ENCODE assay signal across 24 cellular contexts in genomic region chr12:68831272-68831671, GRCh38. TPM values are rescaled to one million over a fixed set of nuclear protein-coding genes. Genes with fewer than 3 reads are reported as not detected.
DNase-seq lines count a peak whose midpoint lies in the region; ATAC-seq and TF ChIP-seq lines count a peak whose summit lies in the region.
"Had no signal": no experiment of that assay in that cellular context is flagged by ENCODE, and none has a peak within 500 bp of the region (broad histone marks: within the 10 kb centered on the region; RNA-seq: fewer than 3 reads in every experiment).

No MANE protein-coding gene starts in this region.

- H3K27ac Mint-ChIP-seq in endodermal cell (no peak overlapping the region), type B pancreatic cell (peak overlapping the region; percentile 89)
- H3K27ac Mint-ChIP-seq: activated B cell treated with CpG ODN at 0.5 μM for 24 hours; activated naive CD4-positive, alpha-beta T cell treated with anti-CD3 and anti-CD28 coated beads, Interleukin-2, amount 50 U/mL, for 24 hours; stimulated activated naive B cell treated with anti-CD40 and anti-IgM and Interleukin-4, amounts not matched to agents 10 μg/mL and 1 μg/mL and 100 μg/mL, for 72 hours; T-helper 17 cell had no signal

- H3K4me1 Mint-ChIP-seq in endodermal cell = peaks cover 9% of the 10 kb centered on the region
- peaks cover 11% of the 10 kb centered on the region for H3K4me1 Mint-ChIP-seq in type B pancreatic cell (ENCODE audit: unreplicated experiment)

- DNase-seq in NCI-H82 (lab: John Stamatoyannopoulos, UW) = peak; percentile 22
- no peak for DNase-seq in NCI-H82 treated with DMSO at 0.1 percent for 48 hours (lab: John Stamatoyannopoulos, UW; ENCODE audit: unreplicated experiment)
- peak; percentile 4 for DNase-seq in MV-4-11 (lab: John Stamatoyannopoulos, UW)
- peak; percentile 73 for DNase-seq in endodermal cell
- no peak for DNase-seq in type B pancreatic cell (ENCODE audit: extremely low spot score, unreplicated experiment)
- no peak for DNase-seq in NCI-H1105 (lab: John Stamatoyannopoulos, UW)
- DNase-seq in DMS53 treated with DMSO at 0.1 percent for 48 hours (lab: John Stamatoyannopoulos, UW; ENCODE audit: unreplicated experiment) = no peak
- DNase-seq: 8988T; activated B cell treated with CpG ODN at 0.5 μM for 24 hours; activated T-cell treated with anti-CD3 and anti-CD28 coated beads, Interleukin-2, amount 50 U/mL, for 4 hours; DMS53; heart left ventricle; NCI-H1092 treated with DMSO at 0.1 percent for 48 hours; NCI-H524 treated with DMSO at 0.1 percent for 48 hours; retina; SHP77; stimulated activated naive B cell treated with anti-CD40 and anti-IgM and Interleukin-4, amounts not matched to agents 10 μg/mL and 1 μg/mL and 100 μg/mL, for 72 hours; T-helper 17 cell; tibial artery had no signal

- H3K27me3 Mint-ChIP-seq in endodermal cell (ENCODE audit: insufficient read depth) (no peaks in the 10 kb centered on the region), type B pancreatic cell (no peaks in the 10 kb centered on the region)
- H3K27me3 Mint-ChIP-seq: activated B cell treated with CpG ODN at 0.5 μM for 24 hours; activated naive CD4-positive, alpha-beta T cell treated with anti-CD3 and anti-CD28 coated beads, Interleukin-2, amount 50 U/mL, for 24 hours; stimulated activated naive B cell treated with anti-CD40 and anti-IgM and Interleukin-4, amounts not matched to agents 10 μg/mL and 1 μg/mL and 100 μg/mL, for 72 hours; T-helper 17 cell had no signal

- H3K9me3 Mint-ChIP-seq in endodermal cell (no peaks in the 10 kb centered on the region), type B pancreatic cell (peaks cover 4% of the 10 kb centered on the region)
- H3K9me3 Mint-ChIP-seq: activated B cell treated with CpG ODN at 0.5 μM for 24 hours; activated naive CD4-positive, alpha-beta T cell treated with anti-CD3 and anti-CD28 coated beads, Interleukin-2, amount 50 U/mL, for 24 hours; activated T-cell treated with anti-CD3 and anti-CD28 coated beads, Interleukin-2, amount 50 U/mL, for 4 hours; stimulated activated naive B cell treated with anti-CD40 and anti-IgM and Interleukin-4, amounts not matched to agents 10 μg/mL and 1 μg/mL and 100 μg/mL, for 72 hours had no signal

- H3K4me3 Mint-ChIP-seq in endodermal cell = no peak overlapping the region
- H3K4me3 Mint-ChIP-seq in type B pancreatic cell = no peak overlapping the region
- H3K4me3 Mint-ChIP-seq: activated B cell treated with CpG ODN at 0.5 μM for 24 hours; activated naive CD4-positive, alpha-beta T cell treated with anti-CD3 and anti-CD28 coated beads, Interleukin-2, amount 50 U/mL, for 24 hours; activated T-cell treated with anti-CD3 and anti-CD28 coated beads, Interleukin-2, amount 50 U/mL, for 4 hours; stimulated activated naive B cell treated with anti-CD40 and anti-IgM and Interleukin-4, amounts not matched to agents 10 μg/mL and 1 μg/mL and 100 μg/mL, for 72 hours; T-helper 17 cell had no signal

- no peaks in the 10 kb centered on the region for H3K9me3 ChIP-seq in endodermal cell (ENCODE audit: control insufficient read depth, low read length)
- H3K9me3 ChIP-seq: heart left ventricle, tibial artery had no signal

- ATAC-seq in GM18868 (IDR thresholded peaks at IDR 0.05; ENCODE audit: unreplicated experiment) = no peak
- ATAC-seq: activated T-cell treated with anti-CD3 and anti-CD28 coated beads, Interleukin-2, amount 50 U/mL, for 4 hours; stimulated activated naive B cell treated with anti-CD40 and anti-IgM and Interleukin-4, amounts not matched to agents 10 μg/mL and 1 μg/mL and 100 μg/mL, for 72 hours; T-helper 17 cell had no signal

- no peaks in the 10 kb centered on the region for H3K4me1 ChIP-seq in endodermal cell (ENCODE audit: control insufficient read depth, insufficient read depth, low read length)

- no peak overlapping the region for H3K9ac ChIP-seq in endodermal cell (ENCODE audit: extremely low read depth, low read length, poor library complexity, severe bottlenecking)
- H3K9ac ChIP-seq: KMS-11 had no signal

- 89 to 97% methylated on average over 4 to 6 of the region's 6 CpGs for WGBS in endodermal cell (ENCODE audit: insufficient coverage in 1 of 2, insufficient read length in 1 of 2), 2 experiments

- H3K27me3 ChIP-seq in endodermal cell (ENCODE audit: control insufficient read depth, insufficient read depth, low read length, poor library complexity, severe bottlenecking) = no peaks in the 10 kb centered on the region
- H3K27me3 ChIP-seq: heart left ventricle, tibial artery had no signal

- no peak for TF ChIP-seq CTCF in endodermal cell (conservative IDR thresholded peaks at IDR 0.05)
- no peak for TF ChIP-seq CTCF in type B pancreatic cell (conservative IDR thresholded peaks at IDR 0.05)

- no peak overlapping the region for H3K27ac ChIP-seq in endodermal cell (ENCODE audit: low read depth, low read length)
- H3K27ac ChIP-seq: C4-2B, heart left ventricle, KMS-11, tibial artery had no signal

- peaks cover 48% of the 10 kb centered on the region for H3K36me3 Mint-ChIP-seq in endodermal cell (ENCODE audit: low read depth)
- peaks cover 39% of the 10 kb centered on the region for H3K36me3 Mint-ChIP-seq in type B pancreatic cell

- peaks cover 90% of the 10 kb centered on the region for H3K36me3 ChIP-seq in endodermal cell (ENCODE audit: control insufficient read depth, insufficient read depth, low read length)

- no peak overlapping the region for H3K4me3 ChIP-seq in endodermal cell (ENCODE audit: low read length)
- H3K4me3 ChIP-seq: heart left ventricle, lung, tibial artery had no signal

RNA-seq across cellular contexts. Expression of gene MDM2, which starts 23.3 kb away (rescaled TPM):
- 100 to 1,000 TPM; 102 to 137 TPM for total RNA-seq in endodermal cell
- 42.8 TPM for polyA plus RNA-seq in endodermal cell (2013, experiment 1 of 2)
- polyA plus RNA-seq in endodermal cell (2013, experiment 2 of 2) = 47.9 TPM
- total RNA-seq in type B pancreatic cell (ENCODE audit: low replicate concordance) = 162 and 299 TPM in 2 replicates

Comparison
In these comparisons a context has a peak if more than half of its experiments do, and no peak if none do; other contexts are left out.
1. DNase-seq: peak in NCI-H82 (single experiment), MV-4-11 (single experiment) and endodermal cell (single experiment); none in NCI-H82 treated with DMSO at 0.1 percent for 48 hours (single experiment), type B pancreatic cell (single experiment), NCI-H1105 (single experiment) and DMS53 treated with DMSO at 0.1 percent for 48 hours (single experiment).